Comparison of ENCODE assay signal across 23 cellular contexts in the genomic region with DNA sequence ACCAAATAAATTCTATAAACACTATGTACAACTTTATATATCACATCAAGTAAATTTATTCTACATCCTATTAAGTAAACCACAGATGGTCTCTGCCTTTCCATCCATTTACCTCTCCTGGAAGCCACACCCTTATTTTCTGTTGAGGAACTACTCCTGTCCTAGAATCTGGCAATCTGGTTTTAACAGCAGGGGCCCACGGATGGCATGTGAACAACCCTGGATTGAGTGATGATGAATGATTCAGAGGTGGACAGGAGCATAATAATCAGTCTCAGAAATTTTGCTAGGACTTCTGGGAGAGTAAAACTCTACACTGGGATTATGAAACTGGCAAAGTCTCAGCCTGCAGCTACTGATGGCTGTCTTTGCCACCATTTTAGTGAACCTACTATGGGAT. TPM values are rescaled to one million over a fixed set of nuclear protein-coding genes. Genes with fewer than 3 reads are reported as not detected.
A peak's percentile ranks its signal among the peaks of the same experiment; 100 is the strongest.
DNase-seq lines count a peak whose midpoint lies in the region; ATAC-seq and TF ChIP-seq lines count a peak whose summit lies in the region.
"Had no signal": no experiment of that assay in that cellular context is flagged by ENCODE, and none has a peak within 500 bp of the region (broad histone marks: within the 10 kb centered on the region; RNA-seq: fewer than 3 reads in every experiment).

No MANE protein-coding gene starts in this region.

- no peak for ATAC-seq in natural killer cell
- ATAC-seq: stimulated activated memory B cell treated with anti-CD40 and anti-IgM and Interleukin-4, amounts not matched to agents 10 μg/mL and 1 μg/mL and 100 μg/mL, for 72 hours had no signal

- no peak overlapping the region for H3K27ac ChIP-seq in brain microvascular endothelial cell
- H3K27ac ChIP-seq: BLaER1 treated with 17β-estradiol and CSF1 and Interleukin-3, amounts not matched to agents 10 nM and 100 nM; coronary artery; neutrophil had no signal

- no peaks in the 10 kb centered on the region for H3K36me3 Mint-ChIP-seq in natural killer cell
- H3K36me3 Mint-ChIP-seq: stimulated activated memory B cell treated with anti-CD40 and anti-IgM and Interleukin-4, amounts not matched to agents 10 μg/mL and 1 μg/mL and 100 μg/mL, for 72 hours had no signal

- intact Hi-C loops in natural killer cell (cut with micrococcal nuclease), result no loop called here

- no peaks in the 10 kb centered on the region for H3K27me3 Mint-ChIP-seq in natural killer cell (ENCODE audit: low read depth in 2 of 2)
- H3K27me3 Mint-ChIP-seq: activated naive CD4-positive, alpha-beta T cell treated with anti-CD3 and anti-CD28 coated beads, Interleukin-2, amount 50 U/mL, for 24 hours; activated T-cell treated with anti-CD3 and anti-CD28 coated beads, Interleukin-2, amount 50 U/mL, for 24 hours; stimulated activated memory B cell treated with anti-CD40 and anti-IgM and Interleukin-4, amounts not matched to agents 10 μg/mL and 1 μg/mL and 100 μg/mL, for 72 hours had no signal

- no peaks in the 10 kb centered on the region for H3K9me3 Mint-ChIP-seq in natural killer cell
- H3K9me3 Mint-ChIP-seq: activated naive CD4-positive, alpha-beta T cell treated with anti-CD3 and anti-CD28 coated beads, Interleukin-2, amount 50 U/mL, for 24 hours; activated T-cell treated with anti-CD3 and anti-CD28 coated beads, Interleukin-2, amount 50 U/mL, for 24 hours; stimulated activated memory B cell treated with anti-CD40 and anti-IgM and Interleukin-4, amounts not matched to agents 10 μg/mL and 1 μg/mL and 100 μg/mL, for 72 hours had no signal

- no peak overlapping the region for H3K4me3 ChIP-seq in brain microvascular endothelial cell (ENCODE audit: low read depth, low read length)
- H3K4me3 ChIP-seq: BLaER1 treated with 17β-estradiol and CSF1 and Interleukin-3, amounts not matched to agents 10 nM and 100 nM; coronary artery; tibial artery had no signal

- no peaks in the 10 kb centered on the region for H3K27me3 ChIP-seq in brain microvascular endothelial cell (replicated peaks)
- H3K27me3 ChIP-seq: BLaER1 treated with 17β-estradiol and CSF1 and Interleukin-3, amounts not matched to agents 10 nM and 100 nM; neutrophil; tibial artery had no signal

- in situ Hi-C loops in brain microvascular endothelial cell (cut with HindIII; ENCODE audit: low pct_ligation_motif_present, low sequenced_read_pairs), result no loop called here

- peak overlapping the region; percentile 10 to 40 for H3K27ac Mint-ChIP-seq in natural killer cell
- H3K27ac Mint-ChIP-seq: activated naive CD4-positive, alpha-beta T cell treated with anti-CD3 and anti-CD28 coated beads, Interleukin-2, amount 50 U/mL, for 24 hours; stimulated activated memory B cell treated with anti-CD40 and anti-IgM and Interleukin-4, amounts not matched to agents 10 μg/mL and 1 μg/mL and 100 μg/mL, for 72 hours; T-helper 1 cell treated with Interleukin-12 subunit alpha and Interleukin-12 subunit beta and Interleukin-4 antibody, amounts not matched to agents 30 μg/mL and 1 μg/mL, for 36 hours had no signal

- H3K4me3 Mint-ChIP-seq in natural killer cell, result no peak overlapping the region
- H3K4me3 Mint-ChIP-seq: activated naive CD4-positive, alpha-beta T cell treated with anti-CD3 and anti-CD28 coated beads, Interleukin-2, amount 50 U/mL, for 24 hours; activated T-cell treated with anti-CD3 and anti-CD28 coated beads, Interleukin-2, amount 50 U/mL, for 24 hours; stimulated activated memory B cell treated with anti-CD40 and anti-IgM and Interleukin-4, amounts not matched to agents 10 μg/mL and 1 μg/mL and 100 μg/mL, for 72 hours; T-helper 1 cell treated with Interleukin-12 subunit alpha and Interleukin-12 subunit beta and Interleukin-4 antibody, amounts not matched to agents 30 μg/mL and 1 μg/mL, for 36 hours had no signal

- peaks cover 45 to 48% of the 10 kb centered on the region in 2 donors for H3K4me1 Mint-ChIP-seq in natural killer cell

- no peak for TF ChIP-seq CTCF in natural killer cell (IDR thresholded peaks at IDR 0.05)
- TF ChIP-seq CTCF in brain microvascular endothelial cell (IDR thresholded peaks at IDR 0.05; ENCODE audit: low read depth, low read length, missing control alignments), result no peak

- no peaks in the 10 kb centered on the region for H3K36me3 ChIP-seq in brain microvascular endothelial cell (replicated peaks)
- H3K36me3 ChIP-seq: neutrophil, tibial artery had no signal

- DNase-seq in NCI-H2171 treated with DMSO at 0.1 percent for 48 hours (lab: John Stamatoyannopoulos, UW), result peak; percentile 17
- no peak for DNase-seq in NCI-H2171 (lab: John Stamatoyannopoulos, UW)
- peak; percentile 35 for DNase-seq in LoVo (ENCODE audit: low spot score)
- peak; percentile 32 for DNase-seq in SW480 (ENCODE audit: low spot score)
- no peak for DNase-seq in natural killer cell
- DNase-seq in brain microvascular endothelial cell, result no peak
- no peak for DNase-seq in anterior cingulate cortex (lab: John Stamatoyannopoulos, UW)
- no peak for DNase-seq in RPMI8226
- DNase-seq: activated CD4-positive, alpha-beta T cell treated with anti-CD3 and anti-CD28 coated beads, Interleukin-2, amount 50 U/mL, for 48 hours; activated T-cell treated with anti-CD3 and anti-CD28 coated beads, Interleukin-2, amount 50 U/mL, for 24 hours; GOT3; hypothalamus; NCI-H1105; NCI-H2107; NCI-H774; stimulated activated CD4-positive, alpha-beta T cell treated with anti-CD3 and anti-CD28 coated beads, Interleukin-15, amount 100 ng/mL, for 24 hours; tibial artery had no signal

RNA-seq across cellular contexts. Expression of a gene that starts 54.1 kb away (rescaled TPM):
- total RNA-seq in natural killer cell, result 10 to 100 TPM; 41.1 to 46.3 (median 45.1) TPM

Comparison
In these comparisons a context has a peak if more than half of its experiments do, and no peak if none do; other contexts are left out.
1. DNase-seq: peak in NCI-H2171 treated with DMSO at 0.1 percent for 48 hours (single experiment), LoVo (single experiment) and SW480 (single experiment); none in NCI-H2171 (single experiment), natural killer cell (single experiment), brain microvascular endothelial cell (single experiment), anterior cingulate cortex (0 of 58) and RPMI8226 (single experiment).